Comparison of ENCODE assay signal across 7 cellular contexts in genomic region chr4:52204921-52205320, GRCh38.
"Had no signal": no experiment of that assay in that cellular context is flagged by ENCODE, and none has a peak within 500 bp of the region (broad histone marks: within the 10 kb centered on the region; RNA-seq: fewer than 3 reads in every experiment).

No MANE protein-coding gene starts in this region.

- H3K9ac ChIP-seq: KMS-11 had no signal

- ATAC-seq: K562 had no signal

- DNase-seq: IMR-90, KBM-7, KG1 had no signal

- H3K4me3 ChIP-seq: K562 had no signal

- H3K4me2 ChIP-seq: KMS-11 had no signal

- H3K27ac ChIP-seq: HL-60, KMS-11 had no signal

- FAIRE-seq: HTR-8/SVneo, K562 had no signal
